29 cellular contexts compared by ENCODE assay signal in the genomic region with DNA sequence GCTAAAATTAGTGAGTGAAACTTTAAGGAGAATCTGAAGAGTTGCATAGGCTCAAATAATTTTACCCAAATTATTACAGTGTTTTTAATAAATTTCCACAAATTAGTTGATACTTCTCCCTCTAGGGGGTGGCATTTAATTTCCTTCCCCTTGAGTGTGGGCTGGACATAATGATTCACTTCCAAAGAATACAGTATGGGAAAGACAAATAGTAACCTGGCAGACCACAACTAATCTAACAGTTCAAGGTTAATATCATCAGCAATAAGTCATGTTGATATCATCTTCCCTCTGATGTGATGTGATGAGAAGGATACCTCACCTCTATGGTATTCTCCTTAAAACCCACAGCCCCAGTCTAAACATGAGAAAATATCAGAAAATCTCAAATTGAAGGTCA. TPM values are rescaled to one million over a fixed set of nuclear protein-coding genes. Genes with fewer than 3 reads are reported as not detected.
DNase-seq lines count a peak whose midpoint lies in the region; ATAC-seq, FAIRE-seq and TF ChIP-seq lines count a peak whose summit lies in the region.
"Had no signal": no experiment of that assay in that cellular context is flagged by ENCODE, and none has a peak within 500 bp of the region (broad histone marks: within the 10 kb centered on the region; RNA-seq: fewer than 3 reads in every experiment).

No MANE protein-coding gene starts in this region.

- no peak overlapping the region for H3K4me3 ChIP-seq in HCT116 (replicated peaks in 1 of 2; ENCODE audit: low read depth in 1 of 2, low read length in 2 of 2)
- no peak overlapping the region for H3K4me3 ChIP-seq in endothelial cell of umbilical vein (replicated peaks in 1 of 3; ENCODE audit: insufficient read depth in 1 of 3, low read depth in 1 of 3, low read length in 3 of 3)
- no peak overlapping the region for H3K4me3 ChIP-seq in psoas muscle
- H3K4me3 ChIP-seq: spleen had no signal

- ATAC-seq in HCT116 (0 out of 2 replicates have a peak, but pooled peaks have one; percentile 36), psoas muscle (peak in 3 of 4 donors; percentile 44 to 53 (median 44)), HG02973 (IDR thresholded peaks at IDR 0.05; ENCODE audit: unreplicated experiment) (no peak), GM21367 (IDR thresholded peaks at IDR 0.05; ENCODE audit: unreplicated experiment) (no peak)
- ATAC-seq: activated CD8-positive, alpha-beta T cell treated with anti-CD3 and anti-CD28 coated beads, Interleukin-2, amount 10 ng/mL, durations not matched to agents 7 days and 5 days; left ventricle myocardium superior; natural killer cell; stimulated activated naive B cell treated with anti-CD40 and anti-IgM and Interleukin-4, amounts not matched to agents 10 μg/mL and 1 μg/mL and 100 μg/mL, for 72 hours; T-cell had no signal

- intact Hi-C loops in HCT116 (cut with micrococcal nuclease): no loop called here
- intact Hi-C loops in endothelial cell of umbilical vein (cut with micrococcal nuclease): no loop called here
- intact Hi-C loops in psoas muscle (cut with DNase I): no loop called here

- no peaks in the 10 kb centered on the region for H4K20me1 ChIP-seq in HCT116 (ENCODE audit: insufficient read depth)
- H4K20me1 ChIP-seq in endothelial cell of umbilical vein (replicated peaks; ENCODE audit: control insufficient read depth, extremely low read depth, insufficient read depth, low read length): no peaks in the 10 kb centered on the region

- TF ChIP-seq POLR2A in HCT116 (IDR thresholded peaks at IDR 0.05; ENCODE audit: borderline replicate concordance, extremely low read depth, insufficient read depth, insufficient read length): no peak
- no peak for TF ChIP-seq POLR2A in endothelial cell of umbilical vein (IDR thresholded peaks at IDR 0.05; ENCODE audit: low read depth, low read length)

- no peaks in the 10 kb centered on the region for H3K79me2 ChIP-seq in HCT116 (ENCODE audit: insufficient read depth, low read length)
- H3K79me2 ChIP-seq in endothelial cell of umbilical vein (ENCODE audit: control insufficient read depth, insufficient read depth, low read length): no peaks in the 10 kb centered on the region

- H3K36me3 ChIP-seq in HCT116 (ENCODE audit: control insufficient read depth in 1 of 2, insufficient read depth in 2 of 2, low read length in 2 of 2) (no peaks in the 10 kb centered on the region), endothelial cell of umbilical vein (ENCODE audit: control insufficient read depth in 2 of 2, extremely low read depth in 1 of 2, insufficient read depth in 2 of 2, low read length in 2 of 2) (no peaks in the 10 kb centered on the region), psoas muscle (ENCODE audit: insufficient read depth in 1 of 2, low read depth in 1 of 2) (no peaks in the 10 kb centered on the region)
- H3K36me3 ChIP-seq: spleen had no signal

- no peak overlapping the region for H3K27ac ChIP-seq in HCT116 (ENCODE audit: low read depth, low read length)
- H3K27ac ChIP-seq in endothelial cell of umbilical vein (ENCODE audit: insufficient read depth, low read depth, low read length): no peak overlapping the region
- peak overlapping the region; percentile 19 for H3K27ac ChIP-seq in psoas muscle
- H3K27ac ChIP-seq: spleen had no signal

- no peaks in the 10 kb centered on the region for H3K9me2 ChIP-seq in HCT116 (ENCODE audit: insufficient read depth)

- no peak for DNase-seq in HCT116 (ENCODE audit: low read depth, low spot score)
- DNase-seq in RKO (ENCODE audit: low spot score): peak; percentile 10
- DNase-seq in endothelial cell of umbilical vein (ENCODE audit: low read depth, low spot score): peak; percentile 1
- DNase-seq in psoas muscle: no peak
- DNase-seq in NCI-H2107 treated with DMSO at 0.1 percent for 48 hours (lab: John Stamatoyannopoulos, UW; ENCODE audit: unreplicated experiment): no peak
- DNase-seq: activated CD4-positive, alpha-beta T cell treated with anti-CD3 and anti-CD28 coated beads for 1 hour; activated CD8-positive, alpha-beta T cell treated with anti-CD3 and anti-CD28 coated beads, Interleukin-2, amount 10 ng/mL, durations not matched to agents 7 days and 5 days; activated effector memory CD4-positive, alpha-beta T cell treated with anti-CD3 and anti-CD28 coated beads, Interleukin-2, amount 50 U/mL, for 16 hours; activated naive CD8-positive, alpha-beta T cell treated with anti-CD3 and anti-CD28 coated beads, Interleukin-2, amount 10 ng/mL, durations not matched to agents 7 days and 5 days; C1 segment of cervical spinal cord; Calu3; erythroblast; hypothalamus; left ventricle myocardium superior; natural killer cell; NCI-H146; NCI-H524; Right ventricle myocardium superior; spleen; stimulated activated CD4-positive, alpha-beta T cell treated with anti-CD3 and anti-CD28 coated beads, Interleukin-4, amount 100 ng/mL, for 1 hour; stimulated activated naive B cell treated with anti-CD40 and anti-IgM and Interleukin-4, amounts not matched to agents 10 μg/mL and 1 μg/mL and 100 μg/mL, for 72 hours; T-cell had no signal

- H2AFZ ChIP-seq in HCT116 (ENCODE audit: low read depth, low read length, poor library complexity, severe bottlenecking): no peak overlapping the region
- no peak overlapping the region for H2AFZ ChIP-seq in endothelial cell of umbilical vein (ENCODE audit: low read depth, low read length)

- TF ChIP-seq CTCF in HCT116 (IDR thresholded peaks at IDR 0.05 in 2 of 3, conservative IDR thresholded peaks at IDR 0.05 in 1 of 3; ENCODE audit: borderline replicate concordance in 1 of 3, insufficient read depth in 1 of 3, low read depth in 2 of 3, low read length in 2 of 3): 0 out of 6 replicates have a peak, but pooled peaks of 2 of the 3 experiments have one; percentile 6
- TF ChIP-seq CTCF in endothelial cell of umbilical vein (IDR thresholded peaks at IDR 0.05; ENCODE audit: extremely low read depth in 1 of 2, insufficient read depth in 1 of 2, low read depth in 1 of 2, low read length in 2 of 2): no peak
- no peak for TF ChIP-seq CTCF in psoas muscle (IDR thresholded peaks at IDR 0.05)

- RAD21 ChIA-PET in HCT116 (lab: Charles Lee; ENCODE audit: low non-redundant PET in 1 of 2, low total read pairs in 2 of 2, uncharacterized antibody in 2 of 2, unreplicated experiment in 2 of 2): no interaction called here

- TF ChIP-seq RAD21 in HCT116 (IDR thresholded peaks at IDR 0.05; ENCODE audit: low read depth): peak; percentile 37; the same call in 1 of the 2 replicates

- H3K9ac ChIP-seq in HCT116 (ENCODE audit: low read length) (no peak overlapping the region), endothelial cell of umbilical vein (replicated peaks; ENCODE audit: extremely low read depth, insufficient read depth, low read length) (no peak overlapping the region)

- H3K9me1 ChIP-seq in endothelial cell of umbilical vein (replicated peaks; ENCODE audit: control insufficient read depth, extremely low read depth, insufficient read depth, low read length): no peaks in the 10 kb centered on the region

- H3K27me3 ChIP-seq in HCT116 (ENCODE audit: insufficient read depth, low read length) (no peaks in the 10 kb centered on the region), endothelial cell of umbilical vein (ENCODE audit: control insufficient read depth in 2 of 2, insufficient read depth in 2 of 2, low read length in 2 of 2) (no peaks in the 10 kb centered on the region), psoas muscle (ENCODE audit: insufficient read depth in 3 of 3, low read length in 2 of 3) (peaks cover 0 to 13% (median 0%) of the 10 kb centered on the region in 3 donors)

- BruUV-seq in HCT116 (replicated peaks; lab: Mats Ljungman, UMichigan) (no TSS peak), endothelial cell of umbilical vein (replicated peaks; lab: Mats Ljungman, UMichigan) (no TSS peak)

- H3K4me2 ChIP-seq in HCT116 (ENCODE audit: low read length) (no peak overlapping the region), endothelial cell of umbilical vein (ENCODE audit: insufficient read depth, low read length) (no peak overlapping the region)

- H3K9me3 ChIP-seq in HCT116 (ENCODE audit: control insufficient read depth in 1 of 2, insufficient read depth in 1 of 2, low read depth in 1 of 2, low read length in 2 of 2) (no peaks in the 10 kb centered on the region), endothelial cell of umbilical vein (replicated peaks; ENCODE audit: control insufficient read depth, insufficient read depth, low read length) (no peaks in the 10 kb centered on the region), psoas muscle (peaks cover 8% of the 10 kb centered on the region)

- POLR2A ChIA-PET in HCT116 (lab: Charles Lee) (interaction anchor here (0.8 kb wide), 1 partner anchor 21 kb away, joined by 4 read pairs; the partner anchor contains the start of gene APEX2), endothelial cell of umbilical vein (lab: Charles Lee) (no interaction called here)

- CTCF ChIA-PET in HCT116 (lab: Charles Lee) (no interaction called here), endothelial cell of umbilical vein (lab: Charles Lee) (no interaction called here)

- no peak for FAIRE-seq in endothelial cell of umbilical vein (lab: Jason Lieb, UNC)
- FAIRE-seq: frontal cortex had no signal

- dilution Hi-C loops in endothelial cell of umbilical vein (cut with MboI; ENCODE audit: extremely low pct_ligation_motif_present, low sequenced_read_pairs): no loop called here

- H3K4me1 ChIP-seq in HCT116 (ENCODE audit: control insufficient read depth in 1 of 2, insufficient read depth in 2 of 2, low read length in 2 of 2): peaks cover 0 to 4% of the 10 kb centered on the region in 2 experiments; a peak in 1 of 4 replicates
- no peaks in the 10 kb centered on the region for H3K4me1 ChIP-seq in endothelial cell of umbilical vein (ENCODE audit: control insufficient read depth, extremely low read depth, insufficient read depth, low read length)
- H3K4me1 ChIP-seq in psoas muscle: peaks cover 8% of the 10 kb centered on the region
- H3K4me1 ChIP-seq: spleen had no signal

RNA-seq across cellular contexts. Expression of gene PFKFB1, which starts 15.5 kb away (rescaled TPM):
- 0.81 TPM for total RNA-seq in HCT116 (2021; ENCODE audit: unreplicated experiment)
- 0.60 and 0.76 TPM in 2 replicates for polyA plus RNA-seq in HCT116 (2012)
- 0.16 and 0.20 TPM in 2 replicates for total RNA-seq in endothelial cell of umbilical vein
- 0.16 and 0.18 TPM in 2 replicates for polyA plus RNA-seq in endothelial cell of umbilical vein
- 0.08 and 0.11 TPM in 2 replicates for polyA plus RNA-seq in endothelial cell of umbilical vein (2011; cell fraction: cytosol; rRNA removed)
- polyA plus RNA-seq in endothelial cell of umbilical vein (2011; cell fraction: nucleus; rRNA removed): 0.39 and 0.47 TPM in 2 replicates
- 0.12 and 0.16 TPM in 2 replicates for polyA plus RNA-seq in endothelial cell of umbilical vein (2012)
- polyA minus RNA-seq in endothelial cell of umbilical vein: 0.38 TPM in 1 of 2 replicates, not detected in the other
- not detected for polyA minus RNA-seq in endothelial cell of umbilical vein (2011; cell fraction: cytosol; rRNA and poly(A)+ RNA removed)
- polyA minus RNA-seq in endothelial cell of umbilical vein (2011; cell fraction: nucleus; rRNA and poly(A)+ RNA removed): 0.43 TPM in 1 of 2 replicates, not detected in the other
- total RNA-seq in psoas muscle: 10 to 100 TPM; 10.3 to 21.8 (median 21.3) TPM
- polyA plus RNA-seq in psoas muscle: 10 to 100 TPM in 1 of 3 donors, 1 to 10 TPM in 2; 1.4 to 15.9 (median 7.5) TPM
- polyA plus RNA-seq: AG04450 had no signal

RNA-seq across cellular contexts. Expression of gene APEX2, which starts 21.7 kb away (rescaled TPM):
- total RNA-seq in HCT116 (2021; ENCODE audit: unreplicated experiment) (28.2 TPM), endothelial cell of umbilical vein (22.7 and 26.6 TPM in 2 replicates), psoas muscle (10 to 100 TPM in 2 of 4 donors, 1 to 10 TPM in 2; 6.9 to 14.9 (median 10.0) TPM)
- polyA plus RNA-seq in HCT116 (2012): 24.8 and 25.2 TPM in 2 replicates
- polyA plus RNA-seq in endothelial cell of umbilical vein (54.1 and 55.9 TPM in 2 replicates), psoas muscle (10 to 100 TPM in 2 of 3 donors, 1 to 10 TPM in 1; 6.7 to 15.1 (median 10.9) TPM)
- polyA plus RNA-seq in endothelial cell of umbilical vein (2011; cell fraction: cytosol; rRNA removed): 37.9 and 38.1 TPM in 2 replicates
- 24.7 and 27.7 TPM in 2 replicates for polyA plus RNA-seq in endothelial cell of umbilical vein (2011; cell fraction: nucleus; rRNA removed)
- polyA plus RNA-seq in endothelial cell of umbilical vein (2012): 22.3 and 25.7 TPM in 2 replicates
- polyA minus RNA-seq in endothelial cell of umbilical vein: 38.4 and 40.5 TPM in 2 replicates
- polyA minus RNA-seq in endothelial cell of umbilical vein (2011; cell fraction: cytosol; rRNA and poly(A)+ RNA removed): 51.8 TPM
- polyA minus RNA-seq in endothelial cell of umbilical vein (2011; cell fraction: nucleus; rRNA and poly(A)+ RNA removed): 10.8 TPM in 2 replicates

RNA-seq across cellular contexts. Expression of gene ALAS2, which starts 52.3 kb away (rescaled TPM):
- total RNA-seq in HCT116 (2021; ENCODE audit: unreplicated experiment): not detected
- polyA plus RNA-seq in HCT116 (2012): not detected in 2 replicates
- not detected in 2 replicates for total RNA-seq in endothelial cell of umbilical vein
- polyA plus RNA-seq in endothelial cell of umbilical vein: not detected in 2 replicates
- polyA plus RNA-seq in endothelial cell of umbilical vein (2011; cell fraction: cytosol; rRNA removed): not detected in 2 replicates
- not detected in 2 replicates for polyA plus RNA-seq in endothelial cell of umbilical vein (2011; cell fraction: nucleus; rRNA removed)
- not detected in 2 replicates for polyA plus RNA-seq in endothelial cell of umbilical vein (2012)
- 2.2 and 3.4 TPM in 2 replicates for polyA minus RNA-seq in endothelial cell of umbilical vein
- not detected for polyA minus RNA-seq in endothelial cell of umbilical vein (2011; cell fraction: cytosol; rRNA and poly(A)+ RNA removed)
- polyA minus RNA-seq in endothelial cell of umbilical vein (2011; cell fraction: nucleus; rRNA and poly(A)+ RNA removed): not detected in 2 replicates
- 1 to 10 TPM in 2 of 4 donors, under 1 TPM in 1, not detected in 1; 0.62 to 8.1 (median 6.0) TPM for total RNA-seq in psoas muscle
- under 1 TPM in 1 of 3 donors, not detected in 2; 0.03 TPM for polyA plus RNA-seq in psoas muscle
- total RNA-seq: activated CD8-positive, alpha-beta T cell treated with anti-CD3 and anti-CD28 coated beads, Interleukin-2, amount 10 ng/mL, durations not matched to agents 7 days and 5 days; activated naive CD8-positive, alpha-beta T cell treated with anti-CD3 and anti-CD28 coated beads, Interleukin-2, amount 10 ng/mL, durations not matched to agents 7 days and 5 days; Calu3; G401; left ventricle myocardium superior; mesothelial cell of epicardium; natural killer cell; T-cell had no signal
- polyA plus RNA-seq: AG04450, urinary bladder had no signal

RNA-seq across cellular contexts. Expression of gene TRO, which starts 57.8 kb away (rescaled TPM):
- total RNA-seq in HCT116 (2021; ENCODE audit: unreplicated experiment) (0.25 TPM), endothelial cell of umbilical vein (13.6 and 21.9 TPM in 2 replicates), psoas muscle (1 to 10 TPM in 2 of 4 donors, under 1 TPM in 2; 0.61 to 4.2 (median 0.98) TPM)
- 0.13 and 0.17 TPM in 2 replicates for polyA plus RNA-seq in HCT116 (2012)
- polyA plus RNA-seq in endothelial cell of umbilical vein (34.7 TPM in 2 replicates), psoas muscle (under 1 TPM; 0.18 to 0.64 (median 0.52) TPM)
- 14.5 and 18.7 TPM in 2 replicates for polyA plus RNA-seq in endothelial cell of umbilical vein (2011; cell fraction: cytosol; rRNA removed)
- polyA plus RNA-seq in endothelial cell of umbilical vein (2011; cell fraction: nucleus; rRNA removed): 130 and 136 TPM in 2 replicates
- polyA plus RNA-seq in endothelial cell of umbilical vein (2012): 8.0 and 14.2 TPM in 2 replicates
- polyA minus RNA-seq in endothelial cell of umbilical vein: 24.1 and 31.9 TPM in 2 replicates
- polyA minus RNA-seq in endothelial cell of umbilical vein (2011; cell fraction: cytosol; rRNA and poly(A)+ RNA removed): not detected
- polyA minus RNA-seq in endothelial cell of umbilical vein (2011; cell fraction: nucleus; rRNA and poly(A)+ RNA removed): 18.9 and 20.5 TPM in 2 replicates
- total RNA-seq: Calu3 had no signal

Comparison
In these comparisons a context has a peak if more than half of its experiments do, and no peak if none do; other contexts are left out.
1. ATAC-seq: peak in HCT116 (single experiment) and psoas muscle (3 of 4); none in HG02973 (single experiment) and GM21367 (single experiment).
2. DNase-seq: peak in RKO (single experiment) and endothelial cell of umbilical vein (single experiment); none in HCT116 (single experiment), psoas muscle (0 of 2) and NCI-H2107 treated with DMSO at 0.1 percent for 48 hours (single experiment).
3. CTCF ChIP-seq: peak in HCT116 (2 of 3); none in endothelial cell of umbilical vein (0 of 2) and psoas muscle (single experiment).